In the genomic region with DNA sequence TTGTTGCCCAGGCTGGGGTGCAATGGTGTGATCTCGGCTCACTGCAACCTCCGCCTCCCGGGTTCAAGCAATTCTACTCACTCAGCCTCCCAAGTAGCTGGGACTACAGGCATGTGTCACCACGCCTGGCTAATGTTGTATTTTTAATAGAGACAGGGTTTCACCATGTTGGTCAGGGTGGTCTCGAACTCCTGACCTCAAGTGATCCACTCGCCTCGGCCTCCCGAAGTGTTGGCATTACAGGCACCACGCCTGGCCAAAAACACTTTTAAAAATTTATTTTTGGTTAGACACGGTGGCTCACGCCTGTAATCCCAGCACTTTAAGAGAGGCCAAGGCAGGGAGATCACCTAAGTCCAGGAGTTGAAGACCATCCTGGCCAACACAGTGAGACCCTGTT, we compare ENCODE assay signal across 10 cellular contexts. TPM values are rescaled to one million over a fixed set of nuclear protein-coding genes. Genes with fewer than 3 reads are reported as not detected.
DNase-seq lines count a peak whose midpoint lies in the region; ATAC-seq and TF ChIP-seq lines count a peak whose summit lies in the region.
"Not testable (repeated sequence)": the region's sequence is repeated elsewhere in the genome, so short reads cannot be mapped to it uniquely, and the experiment has no call there.
"Had no signal": no experiment of that assay in that cellular context is flagged by ENCODE, and none has a peak within 500 bp of the region (broad histone marks: within the 10 kb centered on the region; RNA-seq: fewer than 3 reads in every experiment).

No MANE protein-coding gene starts in this region.

- intact Hi-C loops in activated T-helper 1 cell treated with anti-CD3 and anti-CD28 coated beads, Interleukin-12 subunit alpha, Interleukin-12 subunit beta, Interleukin-2, Interleukin-4 antibody, amounts not matched to agents 30 ng/mL and 10 ng/mL and 1 ng/mL, durations not matched to agents 14 hours and 24 hours and 36 hours (cut with micrococcal nuclease) = loop anchor here (5.0 to 10.0 kb wide), 2 partner anchors 202 to 280 kb away; partner anchors contain the start of gene CTSS
- intact Hi-C loops in MCF 10A (cut with micrococcal nuclease); uterus (cut with DNase I; ENCODE audit: low total_unique reads): not testable (repeated sequence)
- intact Hi-C loops in heart left ventricle (cut with DNase I) = loop anchor here in 1 of 10 donors (10.0 kb wide), 2 partner anchors 130 to 200 kb away; partner anchors contain the start of genes GOLPH3L and RPRD2
- intact Hi-C loops in naive thymus-derived CD4-positive, alpha-beta T cell (cut with micrococcal nuclease) = loop anchor here (5.0 to 10.0 kb wide), 3 partner anchors 200 to 492 kb away; partner anchors contain the start of genes CDC42SE1 (in 1 of the 2), CERS2 (in 1 of the 2) and RPRD2 (in 1 of the 2)

- H3K27ac Mint-ChIP-seq in CD8-positive, alpha-beta memory T cell = peak overlapping the region; percentile 77 to 100 (median 98)
- H3K27ac Mint-ChIP-seq in activated T-helper 1 cell treated with anti-CD3 and anti-CD28 coated beads, Interleukin-12 subunit alpha, Interleukin-12 subunit beta, Interleukin-2, Interleukin-4 antibody, amounts not matched to agents 30 ng/mL and 10 ng/mL and 1 ng/mL, durations not matched to agents 14 hours and 24 hours and 36 hours = peak overlapping the region; percentile 98
- H3K27ac Mint-ChIP-seq in MCF 10A (ENCODE audit: low read depth, unreplicated experiment) = peak overlapping the region; percentile 99
- peak overlapping the region; percentile 94 to 100 (median 98) for H3K27ac Mint-ChIP-seq in naive thymus-derived CD4-positive, alpha-beta T cell

- peak overlapping the region in 4 of 7 donors; percentile 54 to 95 (median 58) for H3K4me3 Mint-ChIP-seq in CD8-positive, alpha-beta memory T cell
- H3K4me3 Mint-ChIP-seq in activated T-helper 1 cell treated with anti-CD3 and anti-CD28 coated beads, Interleukin-12 subunit alpha, Interleukin-12 subunit beta, Interleukin-2, Interleukin-4 antibody, amounts not matched to agents 30 ng/mL and 10 ng/mL and 1 ng/mL, durations not matched to agents 14 hours and 24 hours and 36 hours = peak overlapping the region; percentile 43
- peak overlapping the region; percentile 22 for H3K4me3 Mint-ChIP-seq in MCF 10A (ENCODE audit: unreplicated experiment)
- H3K4me3 Mint-ChIP-seq in naive thymus-derived CD4-positive, alpha-beta T cell = peak overlapping the region; percentile 34 to 99 (median 90)

- 69 to 85% (median 77%) methylated on average over 11 of the region's 11 CpGs for WGBS in heart left ventricle, 4 donors
- 96% methylated on average over 11 of the region's 11 CpGs for WGBS in smooth muscle cell (ENCODE audit: low lambda C conversion rate)

- POLR2A ChIA-PET in CD8-positive, alpha-beta memory T cell (lab: Charles Lee) = interaction anchor here (1.5 to 11.0 kb wide), 3 partner anchors 11 to 64 kb away, joined by 16 to 486 read pairs (median 18); partner anchors contain the start of genes ENSA and MCL1
- POLR2A ChIA-PET in RWPE1 (lab: Yijun Ruan, JAX; ENCODE audit: low non-redundant PET) = not testable (repeated sequence)
- POLR2A ChIA-PET in MCF 10A (lab: Yijun Ruan, JAX) = interaction anchor here (0.6 to 27.7 kb wide), 9 partner anchors 6 to 976 kb away, joined by 3 to 1801 read pairs (median 6); partner anchors contain the start of genes ADAMTSL4, ENSA, GOLPH3L and MCL1
- POLR2A ChIA-PET in naive thymus-derived CD4-positive, alpha-beta T cell (lab: Charles Lee) = interaction anchor here (0.6 to 13.8 kb wide), 10 partner anchors 13 to 1197 kb away, joined by 3 to 1237 read pairs (median 5); partner anchors contain the start of genes ENSA, GOLPH3L, MCL1 and RPRD2

- not testable (repeated sequence) for BruUV-seq in MCF 10A (replicated peaks; lab: Mats Ljungman, UMichigan)

- H3F3A ChIP-seq in smooth muscle cell (ENCODE audit: low read depth) = peaks cover 52% of the 10 kb centered on the region

- not testable (repeated sequence) for H3K27ac ChIP-seq in CD8-positive, alpha-beta memory T cell (ENCODE audit: low read depth, low read length)
- H3K27ac ChIP-seq in RWPE1 = peak overlapping the region; percentile 100
- peak overlapping the region; percentile 94 to 100 (median 100) for H3K27ac ChIP-seq in heart left ventricle
- H3K27ac ChIP-seq in naive thymus-derived CD4-positive, alpha-beta T cell (ENCODE audit: low read depth, low read length) = peak overlapping the region; percentile 97
- H3K27ac ChIP-seq in smooth muscle cell (ENCODE audit: low read depth) = peak overlapping the region; percentile 96
- peak overlapping the region; percentile 99 for H3K27ac ChIP-seq in uterus

- H4K20me1 ChIP-seq in smooth muscle cell (ENCODE audit: low read depth) = peaks cover 35% of the 10 kb centered on the region

- DNase-seq in CD8-positive, alpha-beta memory T cell; RWPE1 (ENCODE audit: low spot score); activated T-helper 1 cell treated with anti-CD3 and anti-CD28 coated beads, Interleukin-12 subunit alpha, Interleukin-12 subunit beta, Interleukin-2, Interleukin-4 antibody, amounts not matched to agents 30 ng/mL and 10 ng/mL and 1 ng/mL, durations not matched to agents 14 hours and 24 hours and 36 hours (ENCODE audit: low spot score); MCF 10A (ENCODE audit: unreplicated experiment); heart left ventricle; naive thymus-derived CD4-positive, alpha-beta T cell; smooth muscle cell (lab: John Stamatoyannopoulos, UW; ENCODE audit: unreplicated experiment): not testable (repeated sequence)
- DNase-seq in uterus = peak in 1 of 2 donors; percentile 8

- not testable (repeated sequence) for H3K9me3 ChIP-seq in CD8-positive, alpha-beta memory T cell (ENCODE audit: low read length); heart left ventricle; naive thymus-derived CD4-positive, alpha-beta T cell (ENCODE audit: control insufficient read depth in 2 of 3, low read length in 3 of 3); smooth muscle cell (replicated peaks; ENCODE audit: low read depth); uterus

- H3K36me3 ChIP-seq in CD8-positive, alpha-beta memory T cell (ENCODE audit: insufficient read depth, low read length); heart left ventricle; naive thymus-derived CD4-positive, alpha-beta T cell (ENCODE audit: control insufficient read depth in 2 of 3, insufficient read depth in 3 of 3, low read length in 3 of 3); smooth muscle cell (ENCODE audit: low read depth); uterus: not testable (repeated sequence)

- not testable (repeated sequence) for H3K9ac ChIP-seq in smooth muscle cell (ENCODE audit: low read depth)

- TF ChIP-seq CTCF in RWPE1 (conservative IDR thresholded peaks at IDR 0.05; ENCODE audit: low read depth); MCF 10A (IDR thresholded peaks at IDR 0.05; ENCODE audit: unreplicated experiment); heart left ventricle (IDR thresholded peaks at IDR 0.05); smooth muscle cell (IDR thresholded peaks at IDR 0.05; ENCODE audit: borderline replicate concordance, insufficient read depth, poor library complexity, severe bottlenecking); uterus (IDR thresholded peaks at IDR 0.05): not testable (repeated sequence)

- peaks cover 1 to 22% (median 6%) of the 10 kb centered on the region in 3 donors for H3K36me3 Mint-ChIP-seq in CD8-positive, alpha-beta memory T cell
- H3K36me3 Mint-ChIP-seq in activated T-helper 1 cell treated with anti-CD3 and anti-CD28 coated beads, Interleukin-12 subunit alpha, Interleukin-12 subunit beta, Interleukin-2, Interleukin-4 antibody, amounts not matched to agents 30 ng/mL and 10 ng/mL and 1 ng/mL, durations not matched to agents 14 hours and 24 hours and 36 hours (ENCODE audit: low read depth) = peaks cover 15% of the 10 kb centered on the region
- peaks cover 56% of the 10 kb centered on the region for H3K36me3 Mint-ChIP-seq in MCF 10A (ENCODE audit: insufficient read depth, unreplicated experiment)
- peaks cover 0 to 25% (median 5%) of the 10 kb centered on the region in 5 donors for H3K36me3 Mint-ChIP-seq in naive thymus-derived CD4-positive, alpha-beta T cell

- H3K9me3 Mint-ChIP-seq in CD8-positive, alpha-beta memory T cell; activated T-helper 1 cell treated with anti-CD3 and anti-CD28 coated beads, Interleukin-12 subunit alpha, Interleukin-12 subunit beta, Interleukin-2, Interleukin-4 antibody, amounts not matched to agents 30 ng/mL and 10 ng/mL and 1 ng/mL, durations not matched to agents 14 hours and 24 hours and 36 hours; MCF 10A (ENCODE audit: unreplicated experiment); naive thymus-derived CD4-positive, alpha-beta T cell: not testable (repeated sequence)

- H3K4me1 Mint-ChIP-seq in CD8-positive, alpha-beta memory T cell = peaks cover 83 to 93% (median 86%) of the 10 kb centered on the region in 3 donors
- H3K4me1 Mint-ChIP-seq in activated T-helper 1 cell treated with anti-CD3 and anti-CD28 coated beads, Interleukin-12 subunit alpha, Interleukin-12 subunit beta, Interleukin-2, Interleukin-4 antibody, amounts not matched to agents 30 ng/mL and 10 ng/mL and 1 ng/mL, durations not matched to agents 14 hours and 24 hours and 36 hours (ENCODE audit: low read depth) = peaks cover 90% of the 10 kb centered on the region
- peaks cover 79% of the 10 kb centered on the region for H3K4me1 Mint-ChIP-seq in MCF 10A (ENCODE audit: insufficient read depth, unreplicated experiment)
- peaks cover 40 to 85% (median 79%) of the 10 kb centered on the region in 7 donors for H3K4me1 Mint-ChIP-seq in naive thymus-derived CD4-positive, alpha-beta T cell

- H3K4me3 ChIP-seq in CD8-positive, alpha-beta memory T cell (ENCODE audit: low read length); smooth muscle cell; uterus: not testable (repeated sequence)
- peak overlapping the region in 1 of 12 donors; percentile 12 for H3K4me3 ChIP-seq in heart left ventricle
- peak overlapping the region; percentile 95 for H3K4me3 ChIP-seq in naive thymus-derived CD4-positive, alpha-beta T cell (ENCODE audit: low read length)

- H3K27me3 Mint-ChIP-seq in CD8-positive, alpha-beta memory T cell; activated T-helper 1 cell treated with anti-CD3 and anti-CD28 coated beads, Interleukin-12 subunit alpha, Interleukin-12 subunit beta, Interleukin-2, Interleukin-4 antibody, amounts not matched to agents 30 ng/mL and 10 ng/mL and 1 ng/mL, durations not matched to agents 14 hours and 24 hours and 36 hours (ENCODE audit: insufficient read depth); MCF 10A (ENCODE audit: insufficient read depth, unreplicated experiment); naive thymus-derived CD4-positive, alpha-beta T cell: not testable (repeated sequence)

- not testable (repeated sequence) for ATAC-seq in heart left ventricle; naive thymus-derived CD4-positive, alpha-beta T cell

- CTCF ChIA-PET in CD8-positive, alpha-beta memory T cell (lab: Charles Lee) = interaction anchor here (8.7 to 9.1 kb wide), 2 partner anchors 13 to 54 kb away, joined by 244 to 325 read pairs; partner anchors contain the start of gene MCL1
- CTCF ChIA-PET in RWPE1 (lab: Yijun Ruan, JAX) = not testable (repeated sequence)
- CTCF ChIA-PET in MCF 10A (lab: Yijun Ruan, JAX) = interaction anchor here (0.5 to 9.8 kb wide), 8 partner anchors 10 to 783 kb away, joined by 3 to 245 read pairs (median 4); partner anchors contain the start of gene MCL1
- CTCF ChIA-PET in naive thymus-derived CD4-positive, alpha-beta T cell (lab: Charles Lee) = interaction anchor here (11.5 to 13.2 kb wide), 2 partner anchors 12 to 54 kb away, joined by 272 to 300 read pairs; partner anchors contain the start of gene MCL1

- not testable (repeated sequence) for H3K4me2 ChIP-seq in smooth muscle cell

- TF ChIP-seq POLR2A in heart left ventricle (IDR thresholded peaks at IDR 0.05); uterus (IDR thresholded peaks at IDR 0.05): not testable (repeated sequence)

- not testable (repeated sequence) for H2AFZ ChIP-seq in smooth muscle cell (ENCODE audit: low read depth)

- peaks cover 85% of the 10 kb centered on the region for H3K4me1 ChIP-seq in CD8-positive, alpha-beta memory T cell (ENCODE audit: insufficient read depth, low read length)
- peaks cover 41 to 97% (median 86%) of the 10 kb centered on the region in 12 donors for H3K4me1 ChIP-seq in heart left ventricle
- peaks cover 74 to 84% of the 10 kb centered on the region in 2 donors for H3K4me1 ChIP-seq in naive thymus-derived CD4-positive, alpha-beta T cell (ENCODE audit: control insufficient read depth in 2 of 2, insufficient read depth in 2 of 2, low read length in 2 of 2)
- H3K4me1 ChIP-seq in smooth muscle cell (ENCODE audit: low read depth) = peaks cover 68% of the 10 kb centered on the region
- peaks cover 43 to 50% of the 10 kb centered on the region in 2 donors for H3K4me1 ChIP-seq in uterus

- H3K27me3 ChIP-seq in CD8-positive, alpha-beta memory T cell (ENCODE audit: insufficient read depth, low read length, poor library complexity, severe bottlenecking); heart left ventricle; naive thymus-derived CD4-positive, alpha-beta T cell (ENCODE audit: control insufficient read depth in 2 of 2, insufficient read depth in 2 of 2, low read length in 2 of 2); smooth muscle cell (ENCODE audit: low read depth); uterus: not testable (repeated sequence)

- H3K79me2 ChIP-seq in smooth muscle cell (ENCODE audit: low read depth) = peaks cover 37% of the 10 kb centered on the region

RNA-seq across cellular contexts. Expression of gene MCL1, which starts 14.2 kb away (rescaled TPM):
- 100 to 1,000 TPM; 211 to 216 TPM for total RNA-seq in CD8-positive, alpha-beta memory T cell
- 168 TPM for polyA plus RNA-seq in CD8-positive, alpha-beta memory T cell
- total RNA-seq in activated T-helper 1 cell treated with anti-CD3 and anti-CD28 coated beads, Interleukin-12 subunit alpha, Interleukin-12 subunit beta, Interleukin-2, Interleukin-4 antibody, amounts not matched to agents 30 ng/mL and 10 ng/mL and 1 ng/mL, durations not matched to agents 14 hours and 24 hours and 36 hours = 311 and 317 TPM in 2 replicates
- total RNA-seq in MCF 10A (2022) = 497 and 624 TPM in 2 replicates
- total RNA-seq in heart left ventricle = 100 to 1,000 TPM in 6 of 9 donors, 10 to 100 TPM in 3; 77.2 to 180 (median 104) TPM
- 100 to 1,000 TPM in 1 of 2 donors, 10 to 100 TPM in 1; 57.1 to 118 TPM for polyA plus RNA-seq in heart left ventricle
- 1,000 to 10,000 TPM in 1 of 5 experiments, 100 to 1,000 TPM in 4; 302 to 1,400 (median 377) TPM for total RNA-seq in naive thymus-derived CD4-positive, alpha-beta T cell
- polyA plus RNA-seq in naive thymus-derived CD4-positive, alpha-beta T cell = 100 to 1,000 TPM; 171 to 172 TPM
- 519 and 630 TPM in 2 replicates for total RNA-seq in smooth muscle cell
- polyA plus RNA-seq in smooth muscle cell = 224 and 247 TPM in 2 replicates
- total RNA-seq in uterus = 100 to 1,000 TPM; 125 to 266 (median 207) TPM

RNA-seq across cellular contexts. Expression of gene ADAMTSL4, which starts 16.0 kb away (rescaled TPM):
- total RNA-seq in CD8-positive, alpha-beta memory T cell = under 1 TPM; 0.22 to 0.31 TPM
- not detected for polyA plus RNA-seq in CD8-positive, alpha-beta memory T cell
- 1.2 and 1.3 TPM in 2 replicates for total RNA-seq in activated T-helper 1 cell treated with anti-CD3 and anti-CD28 coated beads, Interleukin-12 subunit alpha, Interleukin-12 subunit beta, Interleukin-2, Interleukin-4 antibody, amounts not matched to agents 30 ng/mL and 10 ng/mL and 1 ng/mL, durations not matched to agents 14 hours and 24 hours and 36 hours
- total RNA-seq in MCF 10A (2022) (9.6 and 13.3 TPM in 2 replicates), heart left ventricle (10 to 100 TPM; 19.2 to 69.0 (median 40.9) TPM), smooth muscle cell (2.4 and 6.4 TPM in 2 replicates), uterus (100 to 1,000 TPM in 1 of 4 donors, 10 to 100 TPM in 3; 15.9 to 133 (median 35.4) TPM)
- polyA plus RNA-seq in heart left ventricle (10 to 100 TPM; 41.1 to 61.7 TPM), smooth muscle cell (8.4 and 20.8 TPM in 2 replicates)
- 10 to 100 TPM in 1 of 5 experiments, 1 to 10 TPM in 1, under 1 TPM in 3; 0.49 to 27.7 (median 0.79) TPM for total RNA-seq in naive thymus-derived CD4-positive, alpha-beta T cell
- polyA plus RNA-seq in naive thymus-derived CD4-positive, alpha-beta T cell = under 1 TPM; 0.14 to 0.25 TPM
- total RNA-seq: activated CD8-positive, alpha-beta memory T cell treated with anti-CD3 and anti-CD28 coated beads for 36 hours had no signal

RNA-seq across cellular contexts. Expression of gene FALEC, which starts 49.7 kb away (rescaled TPM):
- not detected for total RNA-seq in CD8-positive, alpha-beta memory T cell
- not detected for polyA plus RNA-seq in CD8-positive, alpha-beta memory T cell
- total RNA-seq in activated T-helper 1 cell treated with anti-CD3 and anti-CD28 coated beads, Interleukin-12 subunit alpha, Interleukin-12 subunit beta, Interleukin-2, Interleukin-4 antibody, amounts not matched to agents 30 ng/mL and 10 ng/mL and 1 ng/mL, durations not matched to agents 14 hours and 24 hours and 36 hours = not detected in 2 replicates
- not detected in 2 replicates for total RNA-seq in MCF 10A (2022)
- total RNA-seq in heart left ventricle = under 1 TPM in 2 of 9 donors, not detected in 7; 0.51 to 0.96 TPM
- polyA plus RNA-seq in heart left ventricle = under 1 TPM; 0.18 to 0.46 TPM
- 1 to 10 TPM in 1 of 5 experiments, under 1 TPM in 1, not detected in 3; 0.44 to 2.5 TPM for total RNA-seq in naive thymus-derived CD4-positive, alpha-beta T cell
- under 1 TPM in 1 of 2 donors, not detected in 1; 0.76 TPM for polyA plus RNA-seq in naive thymus-derived CD4-positive, alpha-beta T cell
- not detected in 2 replicates for total RNA-seq in smooth muscle cell
- 0.62 and 1.2 TPM in 2 replicates for polyA plus RNA-seq in smooth muscle cell
- total RNA-seq in uterus = 1 to 10 TPM in 1 of 4 donors, under 1 TPM in 1, not detected in 2; 0.88 to 1.0 TPM
- total RNA-seq: NCI-H460 had no signal

RNA-seq across cellular contexts. Expression of gene ECM1, which starts 57.3 kb away (rescaled TPM):
- 1 to 10 TPM; 1.3 to 1.5 TPM for total RNA-seq in CD8-positive, alpha-beta memory T cell
- polyA plus RNA-seq in CD8-positive, alpha-beta memory T cell = 0.09 TPM
- 1.9 and 2.6 TPM in 2 replicates for total RNA-seq in activated T-helper 1 cell treated with anti-CD3 and anti-CD28 coated beads, Interleukin-12 subunit alpha, Interleukin-12 subunit beta, Interleukin-2, Interleukin-4 antibody, amounts not matched to agents 30 ng/mL and 10 ng/mL and 1 ng/mL, durations not matched to agents 14 hours and 24 hours and 36 hours
- 1.7 and 3.2 TPM in 2 replicates for total RNA-seq in MCF 10A (2022)
- 10 to 100 TPM; 10.9 to 35.3 (median 15.4) TPM for total RNA-seq in heart left ventricle
- polyA plus RNA-seq in heart left ventricle = 10 to 100 TPM; 11.3 to 15.6 TPM
- 1 to 10 TPM in 3 of 5 experiments, under 1 TPM in 2; 0.29 to 2.4 (median 1.4) TPM for total RNA-seq in naive thymus-derived CD4-positive, alpha-beta T cell
- not detected for polyA plus RNA-seq in naive thymus-derived CD4-positive, alpha-beta T cell
- total RNA-seq in smooth muscle cell = 14.6 and 19.0 TPM in 2 replicates
- 32.0 and 36.1 TPM in 2 replicates for polyA plus RNA-seq in smooth muscle cell
- 10 to 100 TPM in 2 of 4 donors, 1 to 10 TPM in 2; 1.5 to 38.5 (median 9.5) TPM for total RNA-seq in uterus

Comparison
In these comparisons a context has a peak if more than half of its experiments do, and no peak if none do; other contexts are left out.
1. H3K4me3 Mint-ChIP-seq: peak in every context shown above with its lines; median percentile 90 in naive thymus-derived CD4-positive, alpha-beta T cell; 58 in CD8-positive, alpha-beta memory T cell; 43 in activated T-helper 1 cell treated with anti-CD3 and anti-CD28 coated beads, Interleukin-12 subunit alpha, Interleukin-12 subunit beta, Interleukin-2, Interleukin-4 antibody, amounts not matched to agents 30 ng/mL and 10 ng/mL and 1 ng/mL, durations not matched to agents 14 hours and 24 hours and 36 hours; 22 in MCF 10A.